In the genomic region with DNA sequence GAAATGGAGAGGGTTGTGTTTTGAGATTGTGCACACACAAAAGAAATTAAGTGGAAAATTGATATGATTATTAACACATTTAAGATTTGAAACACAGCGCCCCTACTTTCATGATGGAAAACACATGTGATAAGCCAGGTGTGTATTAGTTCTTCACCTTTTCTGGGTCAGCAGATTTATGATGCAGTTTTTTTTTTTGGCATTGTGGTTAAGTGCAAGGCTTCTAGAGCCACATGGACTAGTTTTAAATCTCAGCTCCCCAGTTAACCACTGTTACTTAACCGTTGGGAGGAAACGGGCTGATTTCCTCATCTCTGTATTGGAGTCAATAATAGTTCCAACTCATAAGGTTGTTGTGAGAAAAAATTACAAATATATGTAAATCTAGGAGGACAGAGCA, we compare ENCODE assay signal across 26 cellular contexts.
"Had no signal": no experiment of that assay in that cellular context is flagged by ENCODE, and none has a peak within 500 bp of the region (broad histone marks: within the 10 kb centered on the region; RNA-seq: fewer than 3 reads in every experiment).

No MANE protein-coding gene starts in this region.

- H3K9me3 ChIP-seq: neutrophil, ovary, psoas muscle, right lobe of liver, sigmoid colon, stomach, thoracic aorta, thyroid gland, tibial nerve, upper lobe of left lung, vagina had no signal

- H3K4me1 ChIP-seq: parathyroid adenoma, psoas muscle, right lobe of liver, sigmoid colon, stomach, thyroid gland, tibial nerve, upper lobe of left lung, vagina had no signal

- H3K4me3 ChIP-seq: ovary, psoas muscle, right lobe of liver, sigmoid colon, stomach, thoracic aorta, thyroid gland, tibial nerve, upper lobe of left lung, vagina had no signal

- H2AFZ ChIP-seq: parathyroid adenoma had no signal

- H3K79me2 ChIP-seq: parathyroid adenoma had no signal

- H3K27ac ChIP-seq: neutrophil, ovary, parathyroid adenoma, psoas muscle, right lobe of liver, sigmoid colon, stomach, thoracic aorta, thyroid gland, tibial nerve, upper lobe of left lung, vagina had no signal

- H3K9ac ChIP-seq: parathyroid adenoma had no signal

- H3K27me3 ChIP-seq: neutrophil, ovary, right lobe of liver, sigmoid colon, stomach, thyroid gland, tibial nerve, upper lobe of left lung, vagina had no signal

- H3K36me3 ChIP-seq: neutrophil, ovary, right lobe of liver, sigmoid colon, stomach, thoracic aorta, thyroid gland, tibial nerve, upper lobe of left lung, vagina had no signal

- FAIRE-seq: small intestine, urothelium cell line had no signal

- ATAC-seq: natural killer cell; psoas muscle; right cardiac atrium; right lobe of liver; stimulated activated effector memory CD8-positive, alpha-beta T cell treated with anti-CD3 and anti-CD28 coated beads, Interleukin-12 subunit alpha, Interleukin-12 subunit beta, amount 100 ng/mL, for 72 hours; stimulated activated naive B cell treated with anti-CD40 and anti-IgM and Interleukin-4, amounts not matched to agents 10 μg/mL and 1 μg/mL and 100 μg/mL, for 72 hours had no signal

- DNase-seq: natural killer cell; nucleus accumbens; ovary; posterior cingulate gyrus; psoas muscle; right cardiac atrium; right lobe of liver; sigmoid colon; small intestine; stimulated activated CD4-positive, alpha-beta T cell treated with anti-CD3 and anti-CD28 coated beads, Interleukin-15, amount 100 ng/mL, for 24 hours; stimulated activated CD4-positive, alpha-beta T cell treated with anti-CD3 and anti-CD28 coated beads, Interleukin-2, amount 100 ng/mL, for 24 hours; stimulated activated CD4-positive, alpha-beta T cell treated with anti-CD3 and anti-CD28 coated beads, Interleukin-2, amount 100 ng/mL, for 48 hours; stimulated activated CD4-positive, alpha-beta T cell treated with anti-CD3 and anti-CD28 coated beads, Interleukin-4, amount 100 ng/mL, for 24 hours; stimulated activated naive B cell treated with anti-CD40 and anti-IgM and Interleukin-4, amounts not matched to agents 10 μg/mL and 1 μg/mL and 100 μg/mL, for 72 hours; stimulated activated naive CD4-positive, alpha-beta T cell treated with Interleukin-2 at 50 U/mL for 16 hours; stomach; thyroid gland; trophoblast cell; upper lobe of left lung had no signal
